8 cellular contexts compared by ENCODE assay signal in genomic region chr6:112296122-112296521, GRCh38. TPM values are rescaled to one million over a fixed set of nuclear protein-coding genes. Genes with fewer than 3 reads are reported as not detected.
DNase-seq lines count a peak whose midpoint lies in the region; ATAC-seq, FAIRE-seq and TF ChIP-seq lines count a peak whose summit lies in the region.

No MANE protein-coding gene starts in this region.

- H3K4me2 ChIP-seq in neural progenitor cell = no peak overlapping the region

- DNase-seq in HT1080 (ENCODE audit: low read depth) (peak; percentile 66), bronchial epithelial cell (ENCODE audit: low read depth) (peak; percentile 49), neural progenitor cell (ENCODE audit: low spot score) (peak; percentile 57), NCI-H774 (lab: John Stamatoyannopoulos, UW) (no peak)
- no peak for DNase-seq in activated CD8-positive, alpha-beta memory T cell treated with anti-CD3 and anti-CD28 coated beads, Interleukin-2, amount 50 U/mL, for 48 hours

- no peaks in the 10 kb centered on the region for H3K27me3 ChIP-seq in bronchial epithelial cell (ENCODE audit: control insufficient read depth, insufficient read depth, low read length)
- no peaks in the 10 kb centered on the region for H3K27me3 ChIP-seq in neural progenitor cell

- peaks cover 2% of the 10 kb centered on the region for H3K27me3 Mint-ChIP-seq in neural progenitor cell (ENCODE audit: insufficient read depth, low read depth)

- H3K36me3 Mint-ChIP-seq in neural progenitor cell = no peaks in the 10 kb centered on the region

- no peaks in the 10 kb centered on the region for H3K36me3 ChIP-seq in bronchial epithelial cell (ENCODE audit: control insufficient read depth, insufficient read depth, low read length)
- H3K36me3 ChIP-seq in neural progenitor cell = no peaks in the 10 kb centered on the region

- FAIRE-seq in bronchial epithelial cell (lab: Jason Lieb, UNC) = no peak

- TF ChIP-seq CTCF in 22Rv1 (IDR thresholded peaks at IDR 0.05) (peak; percentile 75), bronchial epithelial cell (IDR thresholded peaks at IDR 0.05; ENCODE audit: insufficient read depth, low read length, severe bottlenecking) (peak; percentile 46), neural progenitor cell (IDR thresholded peaks at IDR 0.05) (peak; percentile 65)

- no peak overlapping the region for H3K9ac ChIP-seq in neural progenitor cell

- no peaks in the 10 kb centered on the region for H3K9me3 Mint-ChIP-seq in neural progenitor cell

- H4K20me1 ChIP-seq in neural progenitor cell (ENCODE audit: low read depth) = no peaks in the 10 kb centered on the region

- H3K27ac Mint-ChIP-seq in neural progenitor cell = peak overlapping the region; percentile 16

- no peaks in the 10 kb centered on the region for H3K4me1 ChIP-seq in neural progenitor cell

- H3K27ac ChIP-seq in 22Rv1 = no peak overlapping the region
- no peak overlapping the region for H3K27ac ChIP-seq in neural progenitor cell

- no peaks in the 10 kb centered on the region for H3K9me3 ChIP-seq in neural progenitor cell (ENCODE audit: low read depth)

- H3K79me2 ChIP-seq in neural progenitor cell (ENCODE audit: low read depth) = no peaks in the 10 kb centered on the region

- peaks cover 39% of the 10 kb centered on the region for H3K4me1 Mint-ChIP-seq in neural progenitor cell

- H2AFZ ChIP-seq in neural progenitor cell (replicated peaks) = peak overlapping the region; percentile 70

- no peaks in the 10 kb centered on the region for H3F3A ChIP-seq in neural progenitor cell (ENCODE audit: low read depth)

- peak; percentile 65 for ATAC-seq in GM18502 (IDR thresholded peaks at IDR 0.05; ENCODE audit: poor library complexity, unreplicated experiment)
- ATAC-seq in HG03439 (IDR thresholded peaks at IDR 0.05; ENCODE audit: unreplicated experiment) = no peak

- H3K4me3 Mint-ChIP-seq in neural progenitor cell = no peak overlapping the region

- H3K4me3 ChIP-seq in bronchial epithelial cell (ENCODE audit: low read depth, low read length) (no peak overlapping the region), neural progenitor cell (no peak overlapping the region)

RNA-seq across cellular contexts. Expression of gene LAMA4, which starts 41.8 kb away (rescaled TPM):
- 28.6 and 42.3 TPM in 2 replicates for total RNA-seq in HT1080 (2014; rRNA removed; shearing (Covaris generic))
- 29.9 and 31.7 TPM in 2 replicates for polyA plus RNA-seq in HT1080 (2015; cell fraction: cytosol; rRNA removed)
- polyA plus RNA-seq in HT1080 (2015; cell fraction: nucleus; rRNA removed) = 212 and 240 TPM in 2 replicates
- total RNA-seq in bronchial epithelial cell = 0.38 and 5.5 TPM in 2 replicates
- total RNA-seq in neural progenitor cell (ENCODE audit: low replicate concordance) = 0.50 and 0.56 TPM in 2 replicates

RNA-seq across cellular contexts. Expression of gene RFPL4B, which starts 51.0 kb away (rescaled TPM):
- total RNA-seq in HT1080 (2014; rRNA removed; shearing (Covaris generic)) = 0.03 TPM in 1 of 2 replicates, not detected in the other
- not detected in 2 replicates for polyA plus RNA-seq in HT1080 (2015; cell fraction: cytosol; rRNA removed)
- polyA plus RNA-seq in HT1080 (2015; cell fraction: nucleus; rRNA removed) = 0.06 TPM in 1 of 2 replicates, not detected in the other
- total RNA-seq in bronchial epithelial cell (not detected in 2 replicates), neural progenitor cell (ENCODE audit: low replicate concordance) (not detected in 2 replicates)

Comparison
In these comparisons a context has a peak if more than half of its experiments do, and no peak if none do; other contexts are left out.
1. DNase-seq: peak in HT1080 (single experiment), bronchial epithelial cell (single experiment) and neural progenitor cell (single experiment); none in activated CD8-positive, alpha-beta memory T cell treated with anti-CD3 and anti-CD28 coated beads, Interleukin-2, amount 50 U/mL, for 48 hours (single experiment) and NCI-H774 (single experiment).
2. Peak in every context shown above with its lines, with median percentiles within 50 percentile points of each other: CTCF ChIP-seq.